Comparison of ENCODE assay signal across 12 cellular contexts in the genomic region with DNA sequence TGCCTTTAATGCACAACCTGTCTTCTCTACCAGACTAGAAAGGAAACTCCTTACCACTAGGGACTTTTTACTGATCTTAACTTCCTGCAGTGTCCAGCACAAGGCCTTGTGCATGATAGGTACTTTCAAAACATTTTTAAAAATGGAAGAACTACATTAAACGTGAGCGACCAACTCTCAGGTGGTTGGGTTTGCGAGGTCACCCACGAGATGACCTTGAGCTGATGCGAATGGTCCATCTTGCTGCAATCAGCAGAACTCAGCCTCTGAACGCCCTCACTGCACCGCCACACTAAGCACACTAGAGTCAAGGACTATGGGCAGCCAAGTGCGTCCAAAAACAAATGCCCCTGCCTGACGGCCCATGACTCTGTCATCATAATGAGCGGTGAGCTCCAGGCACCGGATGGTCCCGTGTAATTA. TPM values are rescaled to one million over a fixed set of nuclear protein-coding genes. Genes with fewer than 3 reads are reported as not detected.
A peak's percentile ranks its signal among the peaks of the same experiment; 100 is the strongest.
DNase-seq lines count a peak whose midpoint lies in the region; ATAC-seq and TF ChIP-seq lines count a peak whose summit lies in the region.
"Had no signal": no experiment of that assay in that cellular context is flagged by ENCODE, and none has a peak within 500 bp of the region (broad histone marks: within the 10 kb centered on the region; RNA-seq: fewer than 3 reads in every experiment).

No MANE protein-coding gene starts in this region.

- no peak overlapping the region for H3K4me3 ChIP-seq in H7 (ENCODE audit: insufficient read depth, low read depth, low read length)

- peaks cover 9% of the 10 kb centered on the region for H3K27me3 ChIP-seq in H7 (ENCODE audit: control insufficient read depth, insufficient read depth, low read length)

- peak; percentile 50 for DNase-seq in GM13977 (ENCODE audit: low spot score)
- peak; percentile 39 for DNase-seq in GM20000 (ENCODE audit: low spot score)
- DNase-seq in kidney glomerular epithelial cell (lab: John Stamatoyannopoulos, UW) = peak; percentile 54
- DNase-seq in left colon = no peak
- no peak for DNase-seq in NCI-H2227 treated with DMSO at 0.1 percent for 48 hours (lab: John Stamatoyannopoulos, UW)
- no peak for DNase-seq in H7
- DNase-seq in hepatic stellate cell (ENCODE audit: low spot score) = no peak
- DNase-seq: activated CD4-positive, alpha-beta T cell treated with anti-CD3 and anti-CD28 coated beads for 1 hour; NCI-H2081 treated with DMSO at 0.1 percent for 48 hours; stimulated activated CD4-positive, alpha-beta T cell treated with anti-CD3 and anti-CD28 coated beads, Interleukin-4, amount 100 ng/mL, for 24 hours; stimulated activated naive CD8-positive, alpha-beta T cell treated with anti-CD3 and anti-CD28 coated beads, Interleukin-15, amount 100 ng/mL, for 72 hours had no signal

- peak; percentile 61 for ATAC-seq in HG03108 (IDR thresholded peaks at IDR 0.05; ENCODE audit: unreplicated experiment)
- no peak for ATAC-seq in left colon

- in situ Hi-C loops in GM13977 (cut with MboI; ENCODE audit: low pct_unique_long_range_greater_than_20kb, low sequenced_read_pairs, unreplicated experiment) = no loop called here

- intact Hi-C loops in left colon (cut with DNase I, micrococcal nuclease) = no loop called here

- H3K36me3 ChIP-seq in H7 (replicated peaks; ENCODE audit: control insufficient read depth, insufficient read depth, low read length) = no peaks in the 10 kb centered on the region

- TF ChIP-seq CTCF in GM13977 (IDR thresholded peaks at IDR 0.05; ENCODE audit: extremely low read depth, insufficient read depth, missing control alignments) (no peak), GM20000 (IDR thresholded peaks at IDR 0.05; ENCODE audit: extremely low read depth, missing control alignments) (no peak)

RNA-seq across cellular contexts. Expression of gene PTF1A, which starts 34.9 kb away (rescaled TPM):
- total RNA-seq in left colon = not detected
- 0.38 and 0.48 TPM in 2 replicates for total RNA-seq in H7 (2014; rRNA removed; shearing (Covaris generic))

Comparison
In these comparisons a context has a peak if more than half of its experiments do, and no peak if none do; other contexts are left out.
1. DNase-seq: peak in GM13977 (single experiment), GM20000 (single experiment) and kidney glomerular epithelial cell (single experiment); none in left colon (0 of 2), NCI-H2227 treated with DMSO at 0.1 percent for 48 hours (single experiment), H7 (single experiment) and hepatic stellate cell (single experiment).